Comparison of ENCODE assay signal across 17 cellular contexts in the genomic region with DNA sequence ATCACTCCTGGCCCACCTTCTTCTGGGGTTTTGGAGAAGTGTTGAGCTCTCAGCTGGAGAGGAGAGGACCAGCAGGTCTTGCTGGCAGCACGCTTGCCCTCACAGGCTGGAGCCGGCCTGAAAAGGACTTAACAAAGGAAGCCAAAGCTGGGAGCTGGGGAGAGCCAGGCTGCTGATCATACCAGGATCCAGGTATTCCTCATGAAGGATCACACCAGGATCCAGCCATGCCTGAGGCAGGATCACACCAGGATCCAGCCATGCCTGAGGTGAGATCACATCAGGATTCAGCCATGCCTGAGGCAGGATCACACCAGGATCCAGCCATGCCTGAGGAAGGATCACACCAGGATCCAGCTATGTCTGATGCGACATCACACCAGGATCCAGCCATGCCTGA. TPM values are rescaled to one million over a fixed set of nuclear protein-coding genes. Genes with fewer than 3 reads are reported as not detected.
A peak's percentile ranks its signal among the peaks of the same experiment; 100 is the strongest.
DNase-seq lines count a peak whose midpoint lies in the region; ATAC-seq and TF ChIP-seq lines count a peak whose summit lies in the region.
"Had no signal": no experiment of that assay in that cellular context is flagged by ENCODE, and none has a peak within 500 bp of the region (broad histone marks: within the 10 kb centered on the region; RNA-seq: fewer than 3 reads in every experiment).

No MANE protein-coding gene starts in this region.

- no peak for TF ChIP-seq CTCF in heart left ventricle (IDR thresholded peaks at IDR 0.05)
- TF ChIP-seq CTCF in progenitor cell of endocrine pancreas (IDR thresholded peaks at IDR 0.05; ENCODE audit: unreplicated experiment), result no peak

- in situ Hi-C loops in SK-MEL-5 (cut with HindIII; ENCODE audit: low pct_unique_long_range_greater_than_20kb, low sequenced_read_pairs), result no loop called here

- no peaks in the 10 kb centered on the region for H3K9me3 Mint-ChIP-seq in T-helper 1 cell treated with Interleukin-12 subunit alpha and Interleukin-12 subunit beta and Interleukin-4 antibody, amounts not matched to agents 30 μg/mL and 1 μg/mL, for 36 hours
- no peaks in the 10 kb centered on the region for H3K9me3 Mint-ChIP-seq in progenitor cell of endocrine pancreas (ENCODE audit: low read depth)
- H3K9me3 Mint-ChIP-seq: activated naive CD4-positive, alpha-beta T cell treated with anti-CD3 and anti-CD28 coated beads for 36 hours had no signal

- peak; percentile 54 to 69 (median 66) for ATAC-seq in heart left ventricle
- ATAC-seq in GM18498 (IDR thresholded peaks at IDR 0.05; ENCODE audit: unreplicated experiment), result no peak

- no peaks in the 10 kb centered on the region for H3K9me3 ChIP-seq in heart left ventricle

- H3K27ac Mint-ChIP-seq in T-helper 1 cell treated with Interleukin-12 subunit alpha and Interleukin-12 subunit beta and Interleukin-4 antibody, amounts not matched to agents 30 μg/mL and 1 μg/mL, for 36 hours, result peak overlapping the region; percentile 55
- H3K27ac Mint-ChIP-seq in progenitor cell of endocrine pancreas, result no peak overlapping the region
- H3K27ac Mint-ChIP-seq: nephron progenitor cell had no signal

- no peak overlapping the region for H3K27ac ChIP-seq in heart left ventricle

- H3K36me3 Mint-ChIP-seq in T-helper 1 cell treated with Interleukin-12 subunit alpha and Interleukin-12 subunit beta and Interleukin-4 antibody, amounts not matched to agents 30 μg/mL and 1 μg/mL, for 36 hours (ENCODE audit: low read depth), result peaks cover 5% of the 10 kb centered on the region
- no peaks in the 10 kb centered on the region for H3K36me3 Mint-ChIP-seq in progenitor cell of endocrine pancreas (ENCODE audit: insufficient read depth)

- H3K4me3 ChIP-seq in heart left ventricle (no peak overlapping the region), H7 (ENCODE audit: insufficient read depth, low read depth, low read length) (no peak overlapping the region)

- no peak overlapping the region for H3K4me3 Mint-ChIP-seq in T-helper 1 cell treated with Interleukin-12 subunit alpha and Interleukin-12 subunit beta and Interleukin-4 antibody, amounts not matched to agents 30 μg/mL and 1 μg/mL, for 36 hours
- H3K4me3 Mint-ChIP-seq in progenitor cell of endocrine pancreas (ENCODE audit: low read depth), result no peak overlapping the region
- H3K4me3 Mint-ChIP-seq: nephron progenitor cell had no signal

- WGBS in heart left ventricle, 4 donors, result 59 to 93% (median 84%) methylated on average over 1 to 3 of the region's 3 CpGs

- TF ChIP-seq POLR2A in heart left ventricle (IDR thresholded peaks at IDR 0.05), result no peak

- peaks cover 5% of the 10 kb centered on the region for H3K27me3 Mint-ChIP-seq in T-helper 1 cell treated with Interleukin-12 subunit alpha and Interleukin-12 subunit beta and Interleukin-4 antibody, amounts not matched to agents 30 μg/mL and 1 μg/mL, for 36 hours (ENCODE audit: low read depth)
- peaks cover 7% of the 10 kb centered on the region for H3K27me3 Mint-ChIP-seq in progenitor cell of endocrine pancreas

- no peaks in the 10 kb centered on the region for H3K4me1 ChIP-seq in heart left ventricle

- no peak for DNase-seq in T-helper 1 cell
- peak; percentile 40 for DNase-seq in SK-MEL-5 (ENCODE audit: low read depth, low spot score)
- no peak for DNase-seq in heart left ventricle
- peak; percentile 5 for DNase-seq in renal cortical epithelial cell (ENCODE audit: low read depth)
- no peak for DNase-seq in H7
- no peak for DNase-seq in progenitor cell of endocrine pancreas (ENCODE audit: low spot score, unreplicated experiment)
- DNase-seq: activated CD4-positive, alpha-beta T cell treated with anti-CD3 and anti-CD28 coated beads, Interleukin-2, amount 50 U/mL, for 48 hours; activated naive CD4-positive, alpha-beta T cell treated with anti-CD3 and anti-CD28 coated beads for 36 hours; left cardiac atrium; MV-4-11; NCI-H2227 treated with DMSO at 0.1 percent for 48 hours; nephron progenitor cell had no signal

- H3K36me3 ChIP-seq in heart left ventricle, result no peaks in the 10 kb centered on the region
- no peaks in the 10 kb centered on the region for H3K36me3 ChIP-seq in H7 (replicated peaks; ENCODE audit: control insufficient read depth, insufficient read depth, low read length)

- H3K27me3 ChIP-seq in heart left ventricle (no peaks in the 10 kb centered on the region), H7 (ENCODE audit: control insufficient read depth, insufficient read depth, low read length) (no peaks in the 10 kb centered on the region)

- H3K4me1 Mint-ChIP-seq in T-helper 1 cell treated with Interleukin-12 subunit alpha and Interleukin-12 subunit beta and Interleukin-4 antibody, amounts not matched to agents 30 μg/mL and 1 μg/mL, for 36 hours (ENCODE audit: low read depth), result peaks cover 18% of the 10 kb centered on the region
- no peaks in the 10 kb centered on the region for H3K4me1 Mint-ChIP-seq in progenitor cell of endocrine pancreas (ENCODE audit: low read depth)
- H3K4me1 Mint-ChIP-seq: nephron progenitor cell had no signal

- intact Hi-C loops in heart left ventricle (cut with DNase I), result loop anchor here in 1 of 10 donors (10.0 kb wide), 1 partner anchor 299 kb away; no protein-coding TSS in a partner anchor

RNA-seq across cellular contexts. Expression of a gene that starts 17.0 kb away (rescaled TPM):
- total RNA-seq in SK-MEL-5 (2014; rRNA removed; shearing (Covaris generic)), result not detected in 2 replicates
- polyA plus RNA-seq in SK-MEL-5 (2015; cell fraction: cytosol; rRNA removed), result not detected in 2 replicates
- polyA plus RNA-seq in SK-MEL-5 (2015; cell fraction: nucleus; rRNA removed), result not detected in 2 replicates
- total RNA-seq in heart left ventricle (not detected), renal cortical epithelial cell (not detected in 2 replicates), progenitor cell of endocrine pancreas (not detected in 2 replicates)
- polyA plus RNA-seq in heart left ventricle, result not detected
- total RNA-seq in H7 (2014; rRNA removed; shearing (Covaris generic)), result not detected in 2 replicates
- total RNA-seq: A172; activated naive CD4-positive, alpha-beta T cell treated with anti-CD3 and anti-CD28 coated beads for 36 hours; left cardiac atrium; OCI-LY7; skeletal muscle tissue had no signal

RNA-seq across cellular contexts. Expression of a gene that starts 49.3 kb away (rescaled TPM):
- total RNA-seq in SK-MEL-5 (2014; rRNA removed; shearing (Covaris generic)), result 0.11 and 0.61 TPM in 2 replicates
- 0.07 TPM in 1 of 2 replicates, not detected in the other for polyA plus RNA-seq in SK-MEL-5 (2015; cell fraction: cytosol; rRNA removed)
- polyA plus RNA-seq in SK-MEL-5 (2015; cell fraction: nucleus; rRNA removed), result 0.20 TPM in 1 of 2 replicates, not detected in the other
- 10 to 100 TPM in 1 of 9 donors, 1 to 10 TPM in 8; 1.6 to 13.1 (median 3.3) TPM for total RNA-seq in heart left ventricle
- polyA plus RNA-seq in heart left ventricle, result 1 to 10 TPM; 4.2 to 4.9 TPM
- total RNA-seq in renal cortical epithelial cell, result 0.10 TPM in 1 of 2 replicates, not detected in the other
- total RNA-seq in H7 (2014; rRNA removed; shearing (Covaris generic)), result 6.5 and 7.6 TPM in 2 replicates
- total RNA-seq in progenitor cell of endocrine pancreas, result 0.24 and 0.41 TPM in 2 replicates
- total RNA-seq: activated naive CD4-positive, alpha-beta T cell treated with anti-CD3 and anti-CD28 coated beads for 36 hours; OCI-LY7 had no signal

Comparison
In these comparisons a context has a peak if more than half of its experiments do, and no peak if none do; other contexts are left out.
1. DNase-seq: peak in SK-MEL-5 (single experiment) and renal cortical epithelial cell (single experiment); none in T-helper 1 cell (0 of 5), heart left ventricle (0 of 5), H7 (single experiment) and progenitor cell of endocrine pancreas (single experiment).